Comparison of ENCODE assay signal across 8 cellular contexts in the genomic region with DNA sequence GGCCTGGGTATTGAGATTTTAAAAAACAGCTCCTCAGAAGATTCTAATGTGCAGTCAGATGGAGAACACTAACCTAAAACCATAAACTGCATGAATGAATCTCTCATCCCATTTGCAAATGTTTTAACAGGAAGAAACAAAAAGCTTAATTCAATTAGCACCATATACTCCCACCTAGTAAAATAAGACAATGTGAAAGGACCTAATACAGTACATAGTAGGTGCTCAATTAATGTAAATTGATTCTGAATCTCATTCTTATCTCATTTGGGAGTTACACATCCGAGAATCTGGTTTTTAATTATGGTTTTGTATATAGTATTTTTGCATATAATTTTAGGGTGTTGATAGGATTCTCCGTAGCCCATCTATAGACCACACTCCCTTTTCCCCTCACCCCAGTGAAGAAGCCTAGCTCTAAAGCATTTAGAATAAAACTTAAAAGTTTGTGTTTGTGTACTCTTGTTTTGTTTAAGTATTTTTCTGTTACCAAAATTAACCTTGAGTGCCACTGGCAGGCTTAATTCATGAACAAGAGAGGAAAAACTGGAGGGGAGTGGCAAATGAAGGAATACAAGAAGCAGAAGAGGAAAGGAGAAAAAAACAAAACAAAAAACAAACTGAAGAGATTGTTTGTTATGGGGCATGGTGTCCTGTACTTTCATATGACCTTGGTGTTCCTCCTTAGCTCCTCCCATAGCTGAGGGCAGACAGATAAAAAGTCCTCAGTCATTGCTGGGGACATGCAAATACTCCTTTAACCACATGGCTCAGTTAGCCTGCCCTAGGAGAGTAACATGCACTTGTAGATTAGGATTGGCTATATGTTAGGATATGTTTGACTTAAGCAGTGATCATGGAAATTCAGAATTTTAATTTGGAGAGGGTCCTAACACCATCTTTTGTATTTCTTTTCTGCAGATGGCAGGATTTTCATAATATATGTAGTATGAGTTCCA.
A peak's percentile ranks its signal among the peaks of the same experiment; 100 is the strongest.
DNase-seq lines count a peak whose midpoint lies in the region; ATAC-seq and TF ChIP-seq lines count a peak whose summit lies in the region.

No MANE protein-coding gene starts in this region.

- peaks cover 23% of the 10 kb centered on the region for H3K36me3 ChIP-seq in neutrophil

- TF ChIP-seq CTCF in C4-2B (conservative IDR thresholded peaks at IDR 0.05), result no peak
- TF ChIP-seq CTCF in neutrophil (IDR thresholded peaks at IDR 0.05), result no peak

- H3K9me3 ChIP-seq in neutrophil, result no peaks in the 10 kb centered on the region

- peak overlapping the region; percentile 67 to 75 for H3K4me3 ChIP-seq in neutrophil (ENCODE audit: low read depth in 1 of 2, low read length in 1 of 2)

- H3K27ac ChIP-seq in C4-2B (peak overlapping the region; percentile 91), epithelial cell of prostate (peak overlapping the region; percentile 92), neutrophil (peak overlapping the region; percentile 85)

- DNase-seq in GM19240 (ENCODE audit: insufficient read length, low spot score) (peak; percentile 58), SIG-M5 treated with dmso at 0.1 percent for 504 hours (lab: John Stamatoyannopoulos, UW; ENCODE audit: unreplicated experiment) (peak; percentile 81), epithelial cell of prostate (ENCODE audit: low read depth, low spot score) (no peak), nucleus accumbens (lab: John Stamatoyannopoulos, UW) (no peak), NCI-H748 (lab: John Stamatoyannopoulos, UW; ENCODE audit: unreplicated experiment) (no peak)

- H3K27me3 ChIP-seq in neutrophil, result no peaks in the 10 kb centered on the region

- peak; percentile 54 for ATAC-seq in HG03175 (IDR thresholded peaks at IDR 0.05; ENCODE audit: unreplicated experiment)

- H3K4me1 ChIP-seq in neutrophil (ENCODE audit: control insufficient read depth in 1 of 2, insufficient read depth in 1 of 2, low read depth in 1 of 2, low read length in 1 of 2), result peaks cover 22 to 24% of the 10 kb centered on the region in 2 experiments

Comparison
In these comparisons a context has a peak if more than half of its experiments do, and no peak if none do; other contexts are left out.
1. DNase-seq: peak in GM19240 (single experiment) and SIG-M5 treated with dmso at 0.1 percent for 504 hours (single experiment); none in epithelial cell of prostate (single experiment), nucleus accumbens (0 of 56) and NCI-H748 (single experiment).
2. Peak in every context shown above with its lines, with median percentiles within 50 percentile points of each other: H3K27ac ChIP-seq.